Comparison of ENCODE assay signal across 24 cellular contexts in the genomic region with DNA sequence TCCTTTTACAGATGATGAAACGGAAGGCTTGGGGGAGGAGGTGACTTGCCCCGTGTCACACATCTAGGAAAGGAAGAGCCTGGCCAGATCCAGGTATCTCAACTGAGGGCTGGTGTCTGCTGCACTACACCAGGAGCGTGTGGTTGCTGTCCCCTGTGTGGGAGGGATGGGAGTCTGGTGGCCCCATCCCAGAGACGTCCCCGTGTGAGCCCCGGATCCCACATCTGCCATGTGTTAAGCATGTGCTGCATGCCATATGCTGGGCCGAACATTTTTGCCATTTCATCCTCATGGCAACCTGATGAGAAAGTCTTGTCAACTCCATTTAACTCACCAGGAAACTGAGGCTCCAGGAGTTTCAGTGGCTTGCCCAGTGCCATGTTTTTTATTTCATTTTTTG. TPM values are rescaled to one million over a fixed set of nuclear protein-coding genes. Genes with fewer than 3 reads are reported as not detected.
DNase-seq lines count a peak whose midpoint lies in the region; FAIRE-seq and TF ChIP-seq lines count a peak whose summit lies in the region.
"Had no signal": no experiment of that assay in that cellular context is flagged by ENCODE, and none has a peak within 500 bp of the region (broad histone marks: within the 10 kb centered on the region; RNA-seq: fewer than 3 reads in every experiment).

No MANE protein-coding gene starts in this region.

- H3K9me3 ChIP-seq in SK-N-MC (ENCODE audit: low read depth, low read length): no peaks in the 10 kb centered on the region
- no peaks in the 10 kb centered on the region for H3K9me3 ChIP-seq in endodermal cell (ENCODE audit: control insufficient read depth, low read length)
- no peaks in the 10 kb centered on the region for H3K9me3 ChIP-seq in parathyroid adenoma (ENCODE audit: control insufficient read depth, low read length)
- H3K9me3 ChIP-seq: BE2C had no signal

- FAIRE-seq in HTR-8/SVneo (lab: Jason Lieb, UNC): no peak
- FAIRE-seq: A204.1, G401.6, GM12891, GM18507, GM19239 had no signal

- DNase-seq in activated CD8-positive, alpha-beta memory T cell treated with anti-CD3 and anti-CD28 coated beads for 24 hours: peak; percentile 32
- DNase-seq in activated CD8-positive, alpha-beta memory T cell treated with anti-CD3 and anti-CD28 coated beads, Interleukin-2, amount 50 U/mL, for 48 hours: no peak
- DNase-seq in SK-N-MC (ENCODE audit: low read depth, low spot score) (no peak), endodermal cell (peak; percentile 39), DMS153 (lab: John Stamatoyannopoulos, UW) (no peak), GM20000 (ENCODE audit: low spot score) (no peak), HTR-8/SVneo (ENCODE audit: insufficient read length, low spot score) (no peak)
- DNase-seq: ACHN; BE2C; C1 segment of cervical spinal cord; CD4-positive, CD25-positive, alpha-beta regulatory T cell; CD8-positive, alpha-beta memory T cell; COR-L47; DMS 273 treated with DMSO at 0.1 percent for 48 hours; GOT3; H7; HFFc6 had no signal

- H3K27me3 Mint-ChIP-seq in endodermal cell (ENCODE audit: insufficient read depth): peaks cover 51% of the 10 kb centered on the region

- H3K27ac ChIP-seq in SK-N-MC (peak overlapping the region; percentile 42; the same call in 1 of the 2 replicates), endodermal cell (ENCODE audit: low read depth, low read length) (no peak overlapping the region), parathyroid adenoma (peak overlapping the region; percentile 98)
- H3K27ac ChIP-seq: KMS-11 had no signal

- H3K9ac ChIP-seq in SK-N-MC (ENCODE audit: insufficient read length): no peak overlapping the region
- no peak overlapping the region for H3K9ac ChIP-seq in endodermal cell (ENCODE audit: extremely low read depth, low read length, poor library complexity, severe bottlenecking)
- no peak overlapping the region for H3K9ac ChIP-seq in parathyroid adenoma
- H3K9ac ChIP-seq: KMS-11 had no signal

- H3K4me3 Mint-ChIP-seq in endodermal cell: no peak overlapping the region
- H3K4me3 Mint-ChIP-seq: HFFc6 had no signal

- H3K4me2 ChIP-seq in parathyroid adenoma (ENCODE audit: low read length): no peak overlapping the region
- H3K4me2 ChIP-seq: KMS-11 had no signal

- TF ChIP-seq CTCF in endodermal cell (conservative IDR thresholded peaks at IDR 0.05) (no peak), parathyroid adenoma (IDR thresholded peaks at IDR 0.05) (no peak), GM20000 (IDR thresholded peaks at IDR 0.05; ENCODE audit: extremely low read depth, missing control alignments) (no peak)

- peaks cover 43% of the 10 kb centered on the region for H3K79me2 ChIP-seq in parathyroid adenoma

- no peak overlapping the region for H2AFZ ChIP-seq in parathyroid adenoma

- no peaks in the 10 kb centered on the region for H3K36me3 Mint-ChIP-seq in endodermal cell (ENCODE audit: low read depth)
- H3K36me3 Mint-ChIP-seq: CD4-positive, CD25-positive, alpha-beta regulatory T cell had no signal

- peaks cover 9% of the 10 kb centered on the region for H3K4me1 Mint-ChIP-seq in endodermal cell

- no peaks in the 10 kb centered on the region for H3K4me1 ChIP-seq in endodermal cell (ENCODE audit: control insufficient read depth, insufficient read depth, low read length)
- peaks cover 48% of the 10 kb centered on the region for H3K4me1 ChIP-seq in parathyroid adenoma

- H3K27me3 ChIP-seq in endodermal cell (ENCODE audit: control insufficient read depth, insufficient read depth, low read length, poor library complexity, severe bottlenecking) (peaks cover 21% of the 10 kb centered on the region), parathyroid adenoma (ENCODE audit: control insufficient read depth, insufficient read depth, low read length) (no peaks in the 10 kb centered on the region)
- H3K27me3 ChIP-seq: BE2C had no signal

- no peaks in the 10 kb centered on the region for H3K9me3 Mint-ChIP-seq in endodermal cell
- H3K9me3 Mint-ChIP-seq: CD8-positive, alpha-beta memory T cell; HFFc6 had no signal

- WGBS in endodermal cell (ENCODE audit: insufficient coverage in 1 of 2, insufficient read length in 1 of 2), 2 experiments: 93 to 96% methylated on average over 6 to 7 of the region's 7 CpGs

- no peak overlapping the region for H3K4me3 ChIP-seq in SK-N-MC
- no peak overlapping the region for H3K4me3 ChIP-seq in endodermal cell (ENCODE audit: low read length)
- H3K4me3 ChIP-seq in parathyroid adenoma (ENCODE audit: low read depth, low read length): no peak overlapping the region

- H3K36me3 ChIP-seq in SK-N-MC (ENCODE audit: insufficient read depth, low read length) (peaks cover 5% of the 10 kb centered on the region; the same call in 1 of the 2 replicates), endodermal cell (ENCODE audit: control insufficient read depth, insufficient read depth, low read length) (no peaks in the 10 kb centered on the region), parathyroid adenoma (ENCODE audit: control insufficient read depth, insufficient read depth, low read length) (no peaks in the 10 kb centered on the region)
- H3K36me3 ChIP-seq: BE2C had no signal

- no peak overlapping the region for H3K27ac Mint-ChIP-seq in endodermal cell
- H3K27ac Mint-ChIP-seq: CD4-positive, CD25-positive, alpha-beta regulatory T cell; CD8-positive, alpha-beta memory T cell; HFFc6 had no signal

RNA-seq across cellular contexts. Expression of a gene that starts 4.2 kb away (rescaled TPM):
- 1 to 10 TPM; 6.0 to 8.1 TPM for total RNA-seq in endodermal cell
- polyA plus RNA-seq in endodermal cell (2013, experiment 1 of 2): 31.1 TPM
- polyA plus RNA-seq in endodermal cell (2013, experiment 2 of 2): 25.1 TPM
- total RNA-seq: HFFc6 had no signal

Comparison
In these comparisons a context has a peak if more than half of its experiments do, and no peak if none do; other contexts are left out.
1. DNase-seq: peak in activated CD8-positive, alpha-beta memory T cell treated with anti-CD3 and anti-CD28 coated beads for 24 hours (single experiment) and endodermal cell (single experiment); none in activated CD8-positive, alpha-beta memory T cell treated with anti-CD3 and anti-CD28 coated beads, Interleukin-2, amount 50 U/mL, for 48 hours (single experiment), SK-N-MC (single experiment), DMS153 (single experiment), GM20000 (single experiment) and HTR-8/SVneo (single experiment).